1 cellular context compared by ENCODE assay signal in the genomic region with DNA sequence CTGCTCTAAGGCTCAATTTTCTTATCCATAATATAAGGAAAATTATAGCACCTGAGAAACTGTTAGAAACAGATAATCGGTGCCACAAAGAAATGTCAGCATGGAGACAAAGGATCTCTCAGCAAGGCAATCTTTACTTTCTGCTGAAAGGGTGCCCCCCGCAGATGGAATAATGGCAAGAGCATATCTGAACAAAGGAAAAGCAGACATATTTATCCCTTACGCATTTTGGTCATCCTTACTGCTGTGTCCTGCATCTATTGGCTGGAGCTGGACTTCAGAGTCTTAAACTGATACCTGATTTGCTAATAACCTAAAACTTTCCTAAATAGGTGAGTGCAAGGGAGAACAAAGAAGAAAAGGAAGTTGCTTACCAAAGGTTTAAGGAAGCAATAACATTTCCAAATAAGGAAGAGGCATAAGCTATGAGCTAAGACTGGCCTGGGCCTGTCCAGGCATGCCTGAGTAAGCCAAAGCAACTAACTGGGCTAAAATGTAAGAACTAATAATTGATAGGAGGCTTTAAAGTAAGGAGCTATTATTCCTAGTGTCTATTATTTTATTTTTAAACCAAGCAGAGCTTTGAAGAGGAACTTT.
A peak's percentile ranks its signal among the peaks of the same experiment; 100 is the strongest.
TF ChIP-seq lines count a peak whose summit lies in the region.

No MANE protein-coding gene starts in this region.

TF ChIP-seq in K562, 482 proteins besides CTCF, POLR2A, EP300 and RAD21:
- TF ChIP-seq ETS2 (tag; IDR thresholded peaks at IDR 0.05; ENCODE audit: borderline replicate concordance, poor library complexity, severe bottlenecking), result no peak
- peak; percentile 67; the same call in 1 of the 2 replicates for TF ChIP-seq ZNF561 (CRISPR knock-in tag; conservative IDR thresholded peaks at IDR 0.05)
- TF ChIP-seq CBX3 (IDR thresholded peaks at IDR 0.05; ENCODE audit: borderline replicate concordance in 1 of 2, low read length in 2 of 2), result peak in 1 of 2 experiments; percentile 60; a peak in 1 of 3 replicates
